ENCODE assay signal across 1 cellular context in the genomic region with DNA sequence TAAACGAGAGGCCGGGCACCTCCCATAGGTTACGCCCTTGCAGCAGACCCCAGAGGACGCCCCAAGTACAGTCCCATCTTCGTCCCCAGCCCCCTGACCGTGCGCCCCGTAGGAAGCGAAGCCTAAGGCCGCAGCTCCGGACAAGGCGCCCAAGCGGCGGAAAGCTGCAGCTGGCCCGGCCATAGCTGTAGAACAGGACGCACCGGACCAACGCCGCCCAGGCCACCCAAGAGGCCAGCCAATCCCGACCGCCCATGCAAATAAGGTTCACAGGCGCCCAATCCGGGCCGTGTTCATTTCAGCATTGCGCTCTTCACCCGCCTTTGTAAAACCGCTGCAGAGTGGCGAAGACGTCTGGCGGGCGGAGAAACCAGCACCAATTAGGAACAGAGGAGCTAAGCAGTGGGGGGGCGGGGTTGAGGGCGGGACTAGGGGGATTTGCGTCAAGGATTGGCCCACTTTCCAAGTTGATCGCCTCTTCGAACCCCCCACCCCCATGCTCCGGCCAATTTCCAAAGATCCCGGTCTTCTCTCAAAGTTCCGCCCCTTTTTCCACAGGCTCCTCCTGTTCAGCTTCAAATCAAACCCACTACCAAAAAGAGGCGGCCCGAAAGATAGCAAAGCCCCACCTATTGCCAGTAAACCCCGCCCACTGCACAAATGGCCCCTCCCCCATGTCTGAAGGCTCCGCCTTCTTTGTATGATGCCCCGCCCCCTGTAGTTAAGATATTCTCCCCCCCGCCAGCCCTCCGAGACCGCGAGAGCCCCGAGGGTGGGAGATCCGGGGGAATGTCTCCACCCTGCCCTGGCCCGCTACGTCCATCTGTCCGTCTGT.
TF ChIP-seq lines count a peak whose summit lies in the region.

A gene (minus strand): TSS at position 196 of the 835 bp plus-strand sequence. CDS start 13 bp downstream, at position 183.

TF ChIP-seq in K562, 482 proteins besides CTCF, POLR2A, EP300 and RAD21 (continued from another document and continues in another):
- TF ChIP-seq ZNF584 (CRISPR knock-in tag; IDR thresholded peaks at IDR 0.05; ENCODE audit: low read depth) (no peak), CEBPG (CRISPR knock-in tag; IDR thresholded peaks at IDR 0.05) (no peak), CEBPG (tag; conservative IDR thresholded peaks at IDR 0.05 in 1 of 2, IDR thresholded peaks at IDR 0.05 in 1 of 2) (no peak), FOXP1 (CRISPR knock-in tag; IDR thresholded peaks at IDR 0.05) (no peak), GABPA (tag; conservative IDR thresholded peaks at IDR 0.05; ENCODE audit: low read depth) (peak; percentile 29; the same call in 1 of the 2 replicates), LARP7 (IDR thresholded peaks at IDR 0.05) (no peak), SP1 (CRISPR knock-in tag; IDR thresholded peaks at IDR 0.05) (peak; percentile 51; the same call in 1 of the 2 replicates), ZNF253 (CRISPR knock-in tag; conservative IDR thresholded peaks at IDR 0.05) (no peak), POLR2B (IDR thresholded peaks at IDR 0.05; ENCODE audit: low read depth, partially characterized antibody) (peak; percentile 73), ZNF785 (CRISPR knock-in tag; IDR thresholded peaks at IDR 0.05) (no peak), BHLHE40 (IDR thresholded peaks at IDR 0.05; ENCODE audit: low read length) (no peak), ZNF668 (CRISPR knock-in tag; IDR thresholded peaks at IDR 0.05) (no peak), ETS2 (tag; IDR thresholded peaks at IDR 0.05; ENCODE audit: borderline replicate concordance, poor library complexity, severe bottlenecking) (no peak), NR2C1 (IDR thresholded peaks at IDR 0.05) (no peak; the same call in 1 of the 2 replicates), NR2C1 (tag; IDR thresholded peaks at IDR 0.05) (no peak; the same call in 1 of the 2 replicates), PHF21A (IDR thresholded peaks at IDR 0.05; ENCODE audit: borderline replicate concordance, low read depth) (no peak), ESRRA (IDR thresholded peaks at IDR 0.05; ENCODE audit: borderline replicate concordance, low read depth) (peak; percentile 58; the same call in 1 of the 2 replicates), NRF1 (conservative IDR thresholded peaks at IDR 0.05 in 1 of 2, IDR thresholded peaks at IDR 0.05 in 1 of 2) (peak; percentile 53 to 65; a peak in 3 of 4 replicates), NR2C2 (CRISPR knock-in tag; IDR thresholded peaks at IDR 0.05) (no peak), NR2C2 (tag; IDR thresholded peaks at IDR 0.05) (peak; percentile 82), PTRF (tag; IDR thresholded peaks at IDR 0.05) (no peak), ZFP36 (IDR thresholded peaks at IDR 0.05; ENCODE audit: low read depth, low read length, partially characterized antibody) (no peak), CC2D1A (IDR thresholded peaks at IDR 0.05) (peak; percentile 81; the same call in 1 of the 2 replicates), CHD4 (IDR thresholded peaks at IDR 0.05; ENCODE audit: insufficient read depth, insufficient replicate concordance, low read depth, low read length, poor library complexity, severe bottlenecking) (no peak), CXXC5 (CRISPR knock-in tag; IDR thresholded peaks at IDR 0.05) (peak; percentile 79), GTF2A2 (tag; IDR thresholded peaks at IDR 0.05) (no peak), MEF2A (IDR thresholded peaks at IDR 0.05; ENCODE audit: control insufficient read depth, low read depth, low read length) (no peak), DACH1 (IDR thresholded peaks at IDR 0.05; ENCODE audit: partially characterized antibody) (no peak), RBM25 (IDR thresholded peaks at IDR 0.05; ENCODE audit: low read depth, low read length, severe bottlenecking) (peak; percentile 57), ZNF699 (CRISPR knock-in tag; IDR thresholded peaks at IDR 0.05; ENCODE audit: insufficient replicate concordance) (no peak), TEAD4 (IDR thresholded peaks at IDR 0.05; ENCODE audit: low read length) (no peak), TEAD4 (CRISPR knock-in tag; IDR thresholded peaks at IDR 0.05; ENCODE audit: borderline replicate concordance) (no peak)
- TF ChIP-seq, protein P1, sequence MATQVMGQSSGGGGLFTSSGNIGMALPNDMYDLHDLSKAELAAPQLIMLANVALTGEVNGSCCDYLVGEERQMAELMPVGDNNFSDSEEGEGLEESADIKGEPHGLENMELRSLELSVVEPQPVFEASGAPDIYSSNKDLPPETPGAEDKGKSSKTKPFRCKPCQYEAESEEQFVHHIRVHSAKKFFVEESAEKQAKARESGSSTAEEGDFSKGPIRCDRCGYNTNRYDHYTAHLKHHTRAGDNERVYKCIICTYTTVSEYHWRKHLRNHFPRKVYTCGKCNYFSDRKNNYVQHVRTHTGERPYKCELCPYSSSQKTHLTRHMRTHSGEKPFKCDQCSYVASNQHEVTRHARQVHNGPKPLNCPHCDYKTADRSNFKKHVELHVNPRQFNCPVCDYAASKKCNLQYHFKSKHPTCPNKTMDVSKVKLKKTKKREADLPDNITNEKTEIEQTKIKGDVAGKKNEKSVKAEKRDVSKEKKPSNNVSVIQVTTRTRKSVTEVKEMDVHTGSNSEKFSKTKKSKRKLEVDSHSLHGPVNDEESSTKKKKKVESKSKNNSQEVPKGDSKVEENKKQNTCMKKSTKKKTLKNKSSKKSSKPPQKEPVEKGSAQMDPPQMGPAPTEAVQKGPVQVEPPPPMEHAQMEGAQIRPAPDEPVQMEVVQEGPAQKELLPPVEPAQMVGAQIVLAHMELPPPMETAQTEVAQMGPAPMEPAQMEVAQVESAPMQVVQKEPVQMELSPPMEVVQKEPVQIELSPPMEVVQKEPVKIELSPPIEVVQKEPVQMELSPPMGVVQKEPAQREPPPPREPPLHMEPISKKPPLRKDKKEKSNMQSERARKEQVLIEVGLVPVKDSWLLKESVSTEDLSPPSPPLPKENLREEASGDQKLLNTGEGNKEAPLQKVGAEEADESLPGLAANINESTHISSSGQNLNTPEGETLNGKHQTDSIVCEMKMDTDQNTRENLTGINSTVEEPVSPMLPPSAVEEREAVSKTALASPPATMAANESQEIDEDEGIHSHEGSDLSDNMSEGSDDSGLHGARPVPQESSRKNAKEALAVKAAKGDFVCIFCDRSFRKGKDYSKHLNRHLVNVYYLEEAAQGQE (CRISPR knock-in tag; IDR thresholded peaks at IDR 0.05; ENCODE audit: low read depth) = no peak
- TF ChIP-seq, protein P2, sequence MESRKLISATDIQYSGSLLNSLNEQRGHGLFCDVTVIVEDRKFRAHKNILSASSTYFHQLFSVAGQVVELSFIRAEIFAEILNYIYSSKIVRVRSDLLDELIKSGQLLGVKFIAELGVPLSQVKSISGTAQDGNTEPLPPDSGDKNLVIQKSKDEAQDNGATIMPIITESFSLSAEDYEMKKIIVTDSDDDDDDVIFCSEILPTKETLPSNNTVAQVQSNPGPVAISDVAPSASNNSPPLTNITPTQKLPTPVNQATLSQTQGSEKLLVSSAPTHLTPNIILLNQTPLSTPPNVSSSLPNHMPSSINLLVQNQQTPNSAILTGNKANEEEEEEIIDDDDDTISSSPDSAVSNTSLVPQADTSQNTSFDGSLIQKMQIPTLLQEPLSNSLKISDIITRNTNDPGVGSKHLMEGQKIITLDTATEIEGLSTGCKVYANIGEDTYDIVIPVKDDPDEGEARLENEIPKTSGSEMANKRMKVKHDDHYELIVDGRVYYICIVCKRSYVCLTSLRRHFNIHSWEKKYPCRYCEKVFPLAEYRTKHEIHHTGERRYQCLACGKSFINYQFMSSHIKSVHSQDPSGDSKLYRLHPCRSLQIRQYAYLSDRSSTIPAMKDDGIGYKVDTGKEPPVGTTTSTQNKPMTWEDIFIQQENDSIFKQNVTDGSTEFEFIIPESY (CRISPR knock-in tag; IDR thresholded peaks at IDR 0.05) = no peak
- TF ChIP-seq, protein P3, sequence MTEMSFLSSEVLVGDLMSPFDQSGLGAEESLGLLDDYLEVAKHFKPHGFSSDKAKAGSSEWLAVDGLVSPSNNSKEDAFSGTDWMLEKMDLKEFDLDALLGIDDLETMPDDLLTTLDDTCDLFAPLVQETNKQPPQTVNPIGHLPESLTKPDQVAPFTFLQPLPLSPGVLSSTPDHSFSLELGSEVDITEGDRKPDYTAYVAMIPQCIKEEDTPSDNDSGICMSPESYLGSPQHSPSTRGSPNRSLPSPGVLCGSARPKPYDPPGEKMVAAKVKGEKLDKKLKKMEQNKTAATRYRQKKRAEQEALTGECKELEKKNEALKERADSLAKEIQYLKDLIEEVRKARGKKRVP (CRISPR knock-in tag; IDR thresholded peaks at IDR 0.05) = no peak
- TF ChIP-seq, protein P4, sequence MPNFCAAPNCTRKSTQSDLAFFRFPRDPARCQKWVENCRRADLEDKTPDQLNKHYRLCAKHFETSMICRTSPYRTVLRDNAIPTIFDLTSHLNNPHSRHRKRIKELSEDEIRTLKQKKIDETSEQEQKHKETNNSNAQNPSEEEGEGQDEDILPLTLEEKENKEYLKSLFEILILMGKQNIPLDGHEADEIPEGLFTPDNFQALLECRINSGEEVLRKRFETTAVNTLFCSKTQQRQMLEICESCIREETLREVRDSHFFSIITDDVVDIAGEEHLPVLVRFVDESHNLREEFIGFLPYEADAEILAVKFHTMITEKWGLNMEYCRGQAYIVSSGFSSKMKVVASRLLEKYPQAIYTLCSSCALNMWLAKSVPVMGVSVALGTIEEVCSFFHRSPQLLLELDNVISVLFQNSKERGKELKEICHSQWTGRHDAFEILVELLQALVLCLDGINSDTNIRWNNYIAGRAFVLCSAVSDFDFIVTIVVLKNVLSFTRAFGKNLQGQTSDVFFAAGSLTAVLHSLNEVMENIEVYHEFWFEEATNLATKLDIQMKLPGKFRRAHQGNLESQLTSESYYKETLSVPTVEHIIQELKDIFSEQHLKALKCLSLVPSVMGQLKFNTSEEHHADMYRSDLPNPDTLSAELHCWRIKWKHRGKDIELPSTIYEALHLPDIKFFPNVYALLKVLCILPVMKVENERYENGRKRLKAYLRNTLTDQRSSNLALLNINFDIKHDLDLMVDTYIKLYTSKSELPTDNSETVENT (CRISPR knock-in tag; IDR thresholded peaks at IDR 0.05) = no peak
- TF ChIP-seq, protein P5, sequence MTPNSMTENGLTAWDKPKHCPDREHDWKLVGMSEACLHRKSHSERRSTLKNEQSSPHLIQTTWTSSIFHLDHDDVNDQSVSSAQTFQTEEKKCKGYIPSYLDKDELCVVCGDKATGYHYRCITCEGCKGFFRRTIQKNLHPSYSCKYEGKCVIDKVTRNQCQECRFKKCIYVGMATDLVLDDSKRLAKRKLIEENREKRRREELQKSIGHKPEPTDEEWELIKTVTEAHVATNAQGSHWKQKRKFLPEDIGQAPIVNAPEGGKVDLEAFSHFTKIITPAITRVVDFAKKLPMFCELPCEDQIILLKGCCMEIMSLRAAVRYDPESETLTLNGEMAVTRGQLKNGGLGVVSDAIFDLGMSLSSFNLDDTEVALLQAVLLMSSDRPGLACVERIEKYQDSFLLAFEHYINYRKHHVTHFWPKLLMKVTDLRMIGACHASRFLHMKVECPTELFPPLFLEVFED (CRISPR knock-in tag; conservative IDR thresholded peaks at IDR 0.05) = no peak
- TF ChIP-seq, protein P6, sequence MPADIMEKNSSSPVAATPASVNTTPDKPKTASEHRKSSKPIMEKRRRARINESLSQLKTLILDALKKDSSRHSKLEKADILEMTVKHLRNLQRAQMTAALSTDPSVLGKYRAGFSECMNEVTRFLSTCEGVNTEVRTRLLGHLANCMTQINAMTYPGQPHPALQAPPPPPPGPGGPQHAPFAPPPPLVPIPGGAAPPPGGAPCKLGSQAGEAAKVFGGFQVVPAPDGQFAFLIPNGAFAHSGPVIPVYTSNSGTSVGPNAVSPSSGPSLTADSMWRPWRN (IDR thresholded peaks at IDR 0.05; ENCODE audit: low read depth) = no peak
- TF ChIP-seq, protein P7, sequence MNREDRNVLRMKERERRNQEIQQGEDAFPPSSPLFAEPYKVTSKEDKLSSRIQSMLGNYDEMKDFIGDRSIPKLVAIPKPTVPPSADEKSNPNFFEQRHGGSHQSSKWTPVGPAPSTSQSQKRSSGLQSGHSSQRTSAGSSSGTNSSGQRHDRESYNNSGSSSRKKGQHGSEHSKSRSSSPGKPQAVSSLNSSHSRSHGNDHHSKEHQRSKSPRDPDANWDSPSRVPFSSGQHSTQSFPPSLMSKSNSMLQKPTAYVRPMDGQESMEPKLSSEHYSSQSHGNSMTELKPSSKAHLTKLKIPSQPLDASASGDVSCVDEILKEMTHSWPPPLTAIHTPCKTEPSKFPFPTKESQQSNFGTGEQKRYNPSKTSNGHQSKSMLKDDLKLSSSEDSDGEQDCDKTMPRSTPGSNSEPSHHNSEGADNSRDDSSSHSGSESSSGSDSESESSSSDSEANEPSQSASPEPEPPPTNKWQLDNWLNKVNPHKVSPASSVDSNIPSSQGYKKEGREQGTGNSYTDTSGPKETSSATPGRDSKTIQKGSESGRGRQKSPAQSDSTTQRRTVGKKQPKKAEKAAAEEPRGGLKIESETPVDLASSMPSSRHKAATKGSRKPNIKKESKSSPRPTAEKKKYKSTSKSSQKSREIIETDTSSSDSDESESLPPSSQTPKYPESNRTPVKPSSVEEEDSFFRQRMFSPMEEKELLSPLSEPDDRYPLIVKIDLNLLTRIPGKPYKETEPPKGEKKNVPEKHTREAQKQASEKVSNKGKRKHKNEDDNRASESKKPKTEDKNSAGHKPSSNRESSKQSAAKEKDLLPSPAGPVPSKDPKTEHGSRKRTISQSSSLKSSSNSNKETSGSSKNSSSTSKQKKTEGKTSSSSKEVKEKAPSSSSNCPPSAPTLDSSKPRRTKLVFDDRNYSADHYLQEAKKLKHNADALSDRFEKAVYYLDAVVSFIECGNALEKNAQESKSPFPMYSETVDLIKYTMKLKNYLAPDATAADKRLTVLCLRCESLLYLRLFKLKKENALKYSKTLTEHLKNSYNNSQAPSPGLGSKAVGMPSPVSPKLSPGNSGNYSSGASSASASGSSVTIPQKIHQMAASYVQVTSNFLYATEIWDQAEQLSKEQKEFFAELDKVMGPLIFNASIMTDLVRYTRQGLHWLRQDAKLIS (CRISPR knock-in tag; IDR thresholded peaks at IDR 0.05) = peak; percentile 36; the same call in 1 of the 2 replicates
- TF ChIP-seq, protein P8, sequence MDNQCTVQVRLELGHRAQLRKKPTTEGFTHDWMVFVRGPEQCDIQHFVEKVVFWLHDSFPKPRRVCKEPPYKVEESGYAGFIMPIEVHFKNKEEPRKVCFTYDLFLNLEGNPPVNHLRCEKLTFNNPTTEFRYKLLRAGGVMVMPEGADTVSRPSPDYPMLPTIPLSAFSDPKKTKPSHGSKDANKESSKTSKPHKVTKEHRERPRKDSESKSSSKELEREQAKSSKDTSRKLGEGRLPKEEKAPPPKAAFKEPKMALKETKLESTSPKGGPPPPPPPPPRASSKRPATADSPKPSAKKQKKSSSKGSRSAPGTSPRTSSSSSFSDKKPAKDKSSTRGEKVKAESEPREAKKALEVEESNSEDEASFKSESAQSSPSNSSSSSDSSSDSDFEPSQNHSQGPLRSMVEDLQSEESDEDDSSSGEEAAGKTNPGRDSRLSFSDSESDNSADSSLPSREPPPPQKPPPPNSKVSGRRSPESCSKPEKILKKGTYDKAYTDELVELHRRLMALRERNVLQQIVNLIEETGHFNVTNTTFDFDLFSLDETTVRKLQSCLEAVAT (IDR thresholded peaks at IDR 0.05) = 0 out of 4 replicates have a peak, but pooled peaks of 1 of the 2 experiments have one; percentile 58
- TF ChIP-seq, protein P9, sequence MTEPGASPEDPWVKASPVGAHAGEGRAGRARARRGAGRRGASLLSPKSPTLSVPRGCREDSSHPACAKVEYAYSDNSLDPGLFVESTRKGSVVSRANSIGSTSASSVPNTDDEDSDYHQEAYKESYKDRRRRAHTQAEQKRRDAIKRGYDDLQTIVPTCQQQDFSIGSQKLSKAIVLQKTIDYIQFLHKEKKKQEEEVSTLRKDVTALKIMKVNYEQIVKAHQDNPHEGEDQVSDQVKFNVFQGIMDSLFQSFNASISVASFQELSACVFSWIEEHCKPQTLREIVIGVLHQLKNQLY (CRISPR knock-in tag; conservative IDR thresholded peaks at IDR 0.05) = no peak
